ENCODE assay signal across 12 cellular contexts in the genomic region with DNA sequence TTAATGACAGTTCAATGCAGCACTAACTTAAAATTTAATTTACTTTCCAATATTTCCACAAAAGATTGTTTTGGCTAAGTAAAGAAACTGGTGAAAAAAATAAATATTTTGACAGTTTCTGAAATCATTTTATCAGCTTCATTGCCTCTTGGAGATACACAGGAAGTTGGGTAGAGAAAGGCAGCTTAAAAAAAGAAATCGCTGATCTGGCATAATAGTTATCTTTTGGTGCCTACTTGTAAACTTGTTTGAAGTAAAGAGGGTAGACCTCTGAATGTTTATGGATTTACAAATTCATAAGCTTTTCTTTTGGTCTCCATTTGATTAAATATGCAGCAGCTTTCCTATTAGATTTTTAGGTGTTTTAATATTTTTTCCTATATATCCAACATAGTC.
DNase-seq lines count a peak whose midpoint lies in the region; ATAC-seq, FAIRE-seq and TF ChIP-seq lines count a peak whose summit lies in the region.
"Had no signal": no experiment of that assay in that cellular context is flagged by ENCODE, and none has a peak within 500 bp of the region (broad histone marks: within the 10 kb centered on the region; RNA-seq: fewer than 3 reads in every experiment).

No MANE protein-coding gene starts in this region.

- H3K4me2 ChIP-seq in PC-3 (ENCODE audit: low read length), result peak overlapping the region; percentile 98

- POLR2A ChIA-PET in PC-3 (lab: Charles Lee; ENCODE audit: unreplicated experiment) (no interaction called here), A673 (lab: Charles Lee; ENCODE audit: low non-redundant PET) (no interaction called here)

- DNase-seq in activated T-cell treated with anti-CD3 and anti-CD28 coated beads, Interleukin-2, amount 50 U/mL, for 72 hours, result no peak
- DNase-seq in activated T-cell treated with anti-CD3 and anti-CD28 coated beads, Interleukin-2, amount 50 U/mL, for 1 hour, result no peak
- DNase-seq in PC-3 (no peak), bronchial epithelial cell (ENCODE audit: low read depth) (peak; percentile 36), A673 (ENCODE audit: low spot score) (no peak), OCI-M1 (lab: John Stamatoyannopoulos, UW) (no peak), mesothelial cell of epicardium (ENCODE audit: low spot score in 2 of 2, unreplicated experiment in 2 of 2) (no peak)
- DNase-seq in stimulated activated naive CD8-positive, alpha-beta T cell treated with anti-CD3 and anti-CD28 coated beads, Interleukin-15, amount 100 ng/mL, for 72 hours, result no peak
- DNase-seq: activated CD4-positive, CD25-positive, alpha-beta regulatory T cell treated with anti-CD3 and anti-CD28 coated beads, Interleukin-2, amount 50 U/mL, for 72 hours; left colon had no signal

- FAIRE-seq in bronchial epithelial cell (lab: Jason Lieb, UNC), result no peak
- FAIRE-seq: urothelium cell line had no signal

- H3K9ac ChIP-seq in PC-3 (ENCODE audit: low read length), result peak overlapping the region; percentile 75; the same call in 1 of the 2 replicates

- intact Hi-C loops in PC-3 (cut with micrococcal nuclease), result loop anchor here (1.0 kb wide), 1 partner anchor 12 kb away; no protein-coding TSS in a partner anchor
- intact Hi-C loops in A673 (cut with micrococcal nuclease; ENCODE audit: unreplicated experiment), result no loop called here

- H3K9me3 ChIP-seq in PC-3 (ENCODE audit: low read length) (no peaks in the 10 kb centered on the region), A673 (ENCODE audit: low read depth, low read length, poor library complexity, severe bottlenecking) (no peaks in the 10 kb centered on the region)

- H3K27me3 ChIP-seq in PC-3 (ENCODE audit: low read length), result no peaks in the 10 kb centered on the region
- H3K27me3 ChIP-seq in bronchial epithelial cell (ENCODE audit: control insufficient read depth, insufficient read depth, low read length), result no peaks in the 10 kb centered on the region
- H3K27me3 ChIP-seq in A673 (replicated peaks; ENCODE audit: insufficient read depth, low read depth, low read length, poor library complexity), result no peaks in the 10 kb centered on the region

- no peaks in the 10 kb centered on the region for H3K9me2 ChIP-seq in PC-3 (replicated peaks; ENCODE audit: low read length)

- H3K36me3 Mint-ChIP-seq in activated T-cell treated with anti-CD3 and anti-CD28 coated beads, Interleukin-2, amount 50 U/mL, for 72 hours (ENCODE audit: insufficient read depth in 2 of 2), result peaks cover 11 to 18% of the 10 kb centered on the region in 2 donors
- H3K36me3 Mint-ChIP-seq in mesothelial cell of epicardium, result no peaks in the 10 kb centered on the region

- H3K27me3 Mint-ChIP-seq in activated T-cell treated with anti-CD3 and anti-CD28 coated beads, Interleukin-2, amount 50 U/mL, for 72 hours (ENCODE audit: low read depth), result no peaks in the 10 kb centered on the region
- H3K27me3 Mint-ChIP-seq in stimulated activated naive CD8-positive, alpha-beta T cell treated with anti-CD3 and anti-CD28 coated beads, Interleukin-15, amount 100 ng/mL, for 72 hours, result no peaks in the 10 kb centered on the region
- peaks cover 4% of the 10 kb centered on the region for H3K27me3 Mint-ChIP-seq in mesothelial cell of epicardium (ENCODE audit: low read depth)

- BruUV-seq in PC-3 (replicated peaks; lab: Mats Ljungman, UMichigan) (no TSS peak), A673 (replicated peaks; lab: Mats Ljungman, UMichigan) (no TSS peak)

- H3K4me3 Mint-ChIP-seq in activated T-cell treated with anti-CD3 and anti-CD28 coated beads, Interleukin-2, amount 50 U/mL, for 72 hours, result peak overlapping the region; percentile 82 to 94
- H3K4me3 Mint-ChIP-seq in stimulated activated naive CD8-positive, alpha-beta T cell treated with anti-CD3 and anti-CD28 coated beads, Interleukin-15, amount 100 ng/mL, for 72 hours, result peak overlapping the region; percentile 73 to 82
- H3K4me3 Mint-ChIP-seq in mesothelial cell of epicardium, result no peak overlapping the region
- H3K4me3 Mint-ChIP-seq: neural crest cell had no signal

- no peak overlapping the region for H2AFZ ChIP-seq in PC-3 (ENCODE audit: low read length)

- peaks cover 58% of the 10 kb centered on the region for H3K79me2 ChIP-seq in PC-3 (ENCODE audit: low read length)

- peaks cover 95% of the 10 kb centered on the region for H3K4me1 Mint-ChIP-seq in activated T-cell treated with anti-CD3 and anti-CD28 coated beads, Interleukin-2, amount 50 U/mL, for 72 hours (ENCODE audit: low read depth)
- peaks cover 74% of the 10 kb centered on the region for H3K4me1 Mint-ChIP-seq in stimulated activated naive CD8-positive, alpha-beta T cell treated with anti-CD3 and anti-CD28 coated beads, Interleukin-15, amount 100 ng/mL, for 72 hours
- peaks cover 10% of the 10 kb centered on the region for H3K4me1 Mint-ChIP-seq in mesothelial cell of epicardium
- H3K4me1 Mint-ChIP-seq: neural crest cell had no signal

- H4K20me1 ChIP-seq in PC-3 (ENCODE audit: low read length), result no peaks in the 10 kb centered on the region

- H3K9me3 Mint-ChIP-seq in activated T-cell treated with anti-CD3 and anti-CD28 coated beads, Interleukin-2, amount 50 U/mL, for 72 hours, result no peaks in the 10 kb centered on the region
- no peaks in the 10 kb centered on the region for H3K9me3 Mint-ChIP-seq in stimulated activated naive CD8-positive, alpha-beta T cell treated with anti-CD3 and anti-CD28 coated beads, Interleukin-15, amount 100 ng/mL, for 72 hours
- H3K9me3 Mint-ChIP-seq in mesothelial cell of epicardium, result no peaks in the 10 kb centered on the region
- H3K9me3 Mint-ChIP-seq: neural crest cell had no signal

- H3K4me3 ChIP-seq in PC-3 (ENCODE audit: low read length) (no peak overlapping the region), bronchial epithelial cell (ENCODE audit: low read depth, low read length) (no peak overlapping the region), A673 (ENCODE audit: low read depth, low read length, poor library complexity, severe bottlenecking) (no peak overlapping the region)

- H3K36me3 ChIP-seq in PC-3 (ENCODE audit: low read depth, low read length) (peaks cover 18% of the 10 kb centered on the region), bronchial epithelial cell (ENCODE audit: control insufficient read depth, insufficient read depth, low read length) (peaks cover 14% of the 10 kb centered on the region), A673 (ENCODE audit: insufficient read depth, low read length, poor library complexity, severe bottlenecking) (no peaks in the 10 kb centered on the region)

- CTCF ChIA-PET in PC-3 (lab: Charles Lee) (interaction anchor here (0.6 kb wide), 1 partner anchor 106 kb away, joined by 3 read pairs; no protein-coding TSS in a partner anchor), A673 (lab: Charles Lee) (no interaction called here)

- H3K27ac Mint-ChIP-seq in activated T-cell treated with anti-CD3 and anti-CD28 coated beads, Interleukin-2, amount 50 U/mL, for 72 hours, result peak overlapping the region; percentile 99
- peak overlapping the region in 1 of 2 donors; percentile 8 for H3K27ac Mint-ChIP-seq in stimulated activated naive CD8-positive, alpha-beta T cell treated with anti-CD3 and anti-CD28 coated beads, Interleukin-15, amount 100 ng/mL, for 72 hours
- no peak overlapping the region for H3K27ac Mint-ChIP-seq in mesothelial cell of epicardium

- peaks cover 52% of the 10 kb centered on the region for H3K4me1 ChIP-seq in PC-3 (ENCODE audit: insufficient read depth, low read length)
- H3K4me1 ChIP-seq in A673 (ENCODE audit: insufficient read depth, low read length, poor library complexity, severe bottlenecking), result peaks cover 17% of the 10 kb centered on the region

- H3K27ac ChIP-seq in PC-3 (ENCODE audit: low read length) (peak overlapping the region; percentile 97), A673 (ENCODE audit: low read depth, low read length, poor library complexity, severe bottlenecking) (no peak overlapping the region)

- ATAC-seq in activated T-cell treated with anti-CD3 and anti-CD28 coated beads, Interleukin-2, amount 50 U/mL, for 72 hours (replicated peaks in 1 of 2), result no peak
- no peak for ATAC-seq in PC-3
- no peak for ATAC-seq in stimulated activated naive CD8-positive, alpha-beta T cell treated with anti-CD3 and anti-CD28 coated beads, Interleukin-15, amount 100 ng/mL, for 72 hours

- TF ChIP-seq CTCF in PC-3 (conservative IDR thresholded peaks at IDR 0.05; ENCODE audit: low read depth, low read length) (no peak), bronchial epithelial cell (IDR thresholded peaks at IDR 0.05; ENCODE audit: insufficient read depth, low read length, severe bottlenecking) (no peak), A673 (conservative IDR thresholded peaks at IDR 0.05; ENCODE audit: low read depth, low read length) (no peak), mesothelial cell of epicardium (IDR thresholded peaks at IDR 0.05; ENCODE audit: unreplicated experiment) (no peak)

- H3F3A ChIP-seq in PC-3 (ENCODE audit: low read length, unreplicated experiment), result peaks cover 8% of the 10 kb centered on the region
